ENCODE assay signal across 7 cellular contexts in the genomic region with DNA sequence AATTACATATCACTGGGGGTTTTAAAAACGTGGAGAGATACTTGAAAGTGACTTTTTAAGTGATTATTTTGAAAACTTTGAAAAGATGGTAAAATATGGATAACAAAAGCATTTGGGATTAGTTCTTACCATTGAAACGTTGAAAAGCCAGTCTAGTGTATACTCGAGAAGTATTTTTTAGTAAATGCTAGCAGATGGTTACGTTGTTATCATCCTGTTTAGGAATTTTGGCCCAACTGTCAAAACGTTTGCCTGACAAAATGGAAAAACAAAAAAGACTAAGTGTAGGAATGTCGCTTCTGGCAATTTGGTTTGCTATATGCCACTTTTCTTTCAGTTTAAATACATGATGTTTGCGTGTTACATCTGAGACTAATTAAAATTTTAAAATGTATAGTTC. TPM values are rescaled to one million over a fixed set of nuclear protein-coding genes. Genes with fewer than 3 reads are reported as not detected.
DNase-seq lines count a peak whose midpoint lies in the region; ATAC-seq and TF ChIP-seq lines count a peak whose summit lies in the region.

No MANE protein-coding gene starts in this region.

- H3K4me1 ChIP-seq in HCT116 (ENCODE audit: control insufficient read depth in 1 of 2, insufficient read depth in 2 of 2, low read length in 2 of 2) = peaks cover 7 to 13% of the 10 kb centered on the region in 2 experiments; a peak in 2 of 4 replicates

- H3K4me2 ChIP-seq in HCT116 (ENCODE audit: low read length) = peak overlapping the region; percentile 78

- DNase-seq in HCT116 (ENCODE audit: low read depth, low spot score) (no peak), EL (no peak), germinal center (ENCODE audit: low spot score) (no peak), COR-L47 (lab: John Stamatoyannopoulos, UW) (no peak)
- no peak for DNase-seq in activated CD4-positive, alpha-beta memory T cell treated with anti-CD3 and anti-CD28 coated beads for 36 hours
- no peak for DNase-seq in stimulated activated naive B cell treated with anti-CD40 and anti-IgM and Interleukin-4, amounts not matched to agents 10 μg/mL and 1 μg/mL and 100 μg/mL, for 72 hours

- peaks cover 2 to 36% of the 10 kb centered on the region in 2 experiments; a peak in 2 of 4 replicates for H3K36me3 ChIP-seq in HCT116 (ENCODE audit: control insufficient read depth in 1 of 2, insufficient read depth in 2 of 2, low read length in 2 of 2)

- BruUV-seq in HCT116 (replicated peaks; lab: Mats Ljungman, UMichigan) = no TSS peak

- peaks cover 62% of the 10 kb centered on the region for H3K36me3 Mint-ChIP-seq in activated CD4-positive, alpha-beta memory T cell treated with anti-CD3 and anti-CD28 coated beads for 36 hours
- peaks cover 49 to 68% of the 10 kb centered on the region in 2 donors for H3K36me3 Mint-ChIP-seq in stimulated activated naive B cell treated with anti-CD40 and anti-IgM and Interleukin-4, amounts not matched to agents 10 μg/mL and 1 μg/mL and 100 μg/mL, for 72 hours

- H3K9me3 Mint-ChIP-seq in activated CD4-positive, alpha-beta memory T cell treated with anti-CD3 and anti-CD28 coated beads for 36 hours = peaks cover 17% of the 10 kb centered on the region
- peaks cover 8 to 13% of the 10 kb centered on the region in 2 donors for H3K9me3 Mint-ChIP-seq in stimulated activated naive B cell treated with anti-CD40 and anti-IgM and Interleukin-4, amounts not matched to agents 10 μg/mL and 1 μg/mL and 100 μg/mL, for 72 hours

- peak overlapping the region; percentile 93 for H3K9ac ChIP-seq in HCT116 (ENCODE audit: low read length)

- CTCF ChIA-PET in HCT116 (lab: Charles Lee) = no interaction called here
- CTCF ChIA-PET in activated CD4-positive, alpha-beta memory T cell treated with anti-CD3 and anti-CD28 coated beads for 36 hours (lab: Charles Lee) = no interaction called here

- no peaks in the 10 kb centered on the region for H3K9me2 ChIP-seq in HCT116 (ENCODE audit: insufficient read depth)

- no peak overlapping the region for H3K27ac Mint-ChIP-seq in activated CD4-positive, alpha-beta memory T cell treated with anti-CD3 and anti-CD28 coated beads for 36 hours
- peak overlapping the region; percentile 99 for H3K27ac Mint-ChIP-seq in stimulated activated naive B cell treated with anti-CD40 and anti-IgM and Interleukin-4, amounts not matched to agents 10 μg/mL and 1 μg/mL and 100 μg/mL, for 72 hours

- H3K27me3 Mint-ChIP-seq in activated CD4-positive, alpha-beta memory T cell treated with anti-CD3 and anti-CD28 coated beads for 36 hours = no peaks in the 10 kb centered on the region
- H3K27me3 Mint-ChIP-seq in stimulated activated naive B cell treated with anti-CD40 and anti-IgM and Interleukin-4, amounts not matched to agents 10 μg/mL and 1 μg/mL and 100 μg/mL, for 72 hours = no peaks in the 10 kb centered on the region

- no peak for ATAC-seq in HCT116
- no peak for ATAC-seq in stimulated activated naive B cell treated with anti-CD40 and anti-IgM and Interleukin-4, amounts not matched to agents 10 μg/mL and 1 μg/mL and 100 μg/mL, for 72 hours (replicated peaks)

- H4K20me1 ChIP-seq in HCT116 (ENCODE audit: insufficient read depth) = no peaks in the 10 kb centered on the region

- intact Hi-C loops in HCT116 (cut with micrococcal nuclease) = no loop called here
- intact Hi-C loops in activated CD4-positive, alpha-beta memory T cell treated with anti-CD3 and anti-CD28 coated beads for 36 hours (cut with micrococcal nuclease) = loop anchor here (2.0 to 10.0 kb wide), 4 partner anchors 47 to 1489 kb away; a partner anchor contains a TSS

- no peak for TF ChIP-seq CTCF in HCT116 (IDR thresholded peaks at IDR 0.05 in 2 of 3, conservative IDR thresholded peaks at IDR 0.05 in 1 of 3; ENCODE audit: borderline replicate concordance in 1 of 3, insufficient read depth in 1 of 3, low read depth in 2 of 3, low read length in 2 of 3)

- RAD21 ChIA-PET in HCT116 (lab: Charles Lee; ENCODE audit: low non-redundant PET in 1 of 2, low total read pairs in 2 of 2, uncharacterized antibody in 2 of 2, unreplicated experiment in 2 of 2) = no interaction called here

- peaks cover 51% of the 10 kb centered on the region for H3K4me1 Mint-ChIP-seq in activated CD4-positive, alpha-beta memory T cell treated with anti-CD3 and anti-CD28 coated beads for 36 hours (ENCODE audit: low read depth)
- peaks cover 25 to 60% of the 10 kb centered on the region in 2 donors for H3K4me1 Mint-ChIP-seq in stimulated activated naive B cell treated with anti-CD40 and anti-IgM and Interleukin-4, amounts not matched to agents 10 μg/mL and 1 μg/mL and 100 μg/mL, for 72 hours

- TF ChIP-seq POLR2A in HCT116 (IDR thresholded peaks at IDR 0.05; ENCODE audit: borderline replicate concordance, extremely low read depth, insufficient read depth, insufficient read length) = no peak

- no peak for TF ChIP-seq RAD21 in HCT116 (IDR thresholded peaks at IDR 0.05; ENCODE audit: low read depth)

- H3K4me3 ChIP-seq in HCT116 (replicated peaks in 1 of 2; ENCODE audit: low read depth in 1 of 2, low read length in 2 of 2) (peak overlapping the region; percentile 91 to 95), iPS-11a (ENCODE audit: low read depth, low read length) (peak overlapping the region; percentile 87)

- H3K79me2 ChIP-seq in HCT116 (ENCODE audit: insufficient read depth, low read length) = peaks cover 65% of the 10 kb centered on the region

- no peak overlapping the region for H3K27ac ChIP-seq in HCT116 (ENCODE audit: low read depth, low read length)

- POLR2A ChIA-PET in HCT116 (lab: Charles Lee) = no interaction called here
- POLR2A ChIA-PET in activated CD4-positive, alpha-beta memory T cell treated with anti-CD3 and anti-CD28 coated beads for 36 hours (lab: Charles Lee) = no interaction called here

- no peaks in the 10 kb centered on the region for H3K27me3 ChIP-seq in HCT116 (ENCODE audit: insufficient read depth, low read length)

- H3K9me3 ChIP-seq in HCT116 (ENCODE audit: control insufficient read depth in 1 of 2, insufficient read depth in 1 of 2, low read depth in 1 of 2, low read length in 2 of 2) = peaks cover 5 to 10% of the 10 kb centered on the region in 2 experiments; a peak in 2 of 4 replicates

- peak overlapping the region; percentile 89 for H3K4me3 Mint-ChIP-seq in activated CD4-positive, alpha-beta memory T cell treated with anti-CD3 and anti-CD28 coated beads for 36 hours
- H3K4me3 Mint-ChIP-seq in stimulated activated naive B cell treated with anti-CD40 and anti-IgM and Interleukin-4, amounts not matched to agents 10 μg/mL and 1 μg/mL and 100 μg/mL, for 72 hours = peak overlapping the region; percentile 92 to 97

- no peak overlapping the region for H2AFZ ChIP-seq in HCT116 (ENCODE audit: low read depth, low read length, poor library complexity, severe bottlenecking)

TF ChIP-seq in HCT116, 20 proteins besides CTCF, POLR2A, EP300 and RAD21 (continues in another document):
- TF ChIP-seq, protein P1, sequence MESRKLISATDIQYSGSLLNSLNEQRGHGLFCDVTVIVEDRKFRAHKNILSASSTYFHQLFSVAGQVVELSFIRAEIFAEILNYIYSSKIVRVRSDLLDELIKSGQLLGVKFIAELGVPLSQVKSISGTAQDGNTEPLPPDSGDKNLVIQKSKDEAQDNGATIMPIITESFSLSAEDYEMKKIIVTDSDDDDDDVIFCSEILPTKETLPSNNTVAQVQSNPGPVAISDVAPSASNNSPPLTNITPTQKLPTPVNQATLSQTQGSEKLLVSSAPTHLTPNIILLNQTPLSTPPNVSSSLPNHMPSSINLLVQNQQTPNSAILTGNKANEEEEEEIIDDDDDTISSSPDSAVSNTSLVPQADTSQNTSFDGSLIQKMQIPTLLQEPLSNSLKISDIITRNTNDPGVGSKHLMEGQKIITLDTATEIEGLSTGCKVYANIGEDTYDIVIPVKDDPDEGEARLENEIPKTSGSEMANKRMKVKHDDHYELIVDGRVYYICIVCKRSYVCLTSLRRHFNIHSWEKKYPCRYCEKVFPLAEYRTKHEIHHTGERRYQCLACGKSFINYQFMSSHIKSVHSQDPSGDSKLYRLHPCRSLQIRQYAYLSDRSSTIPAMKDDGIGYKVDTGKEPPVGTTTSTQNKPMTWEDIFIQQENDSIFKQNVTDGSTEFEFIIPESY (IDR thresholded peaks at IDR 0.05; ENCODE audit: extremely low read depth, insufficient replicate concordance, low read length) = no peak
- TF ChIP-seq ELF1 (IDR thresholded peaks at IDR 0.05; ENCODE audit: borderline replicate concordance, low read depth) (no peak), SRF (IDR thresholded peaks at IDR 0.05; ENCODE audit: low read depth) (no peak), EZH2phosphoT487 (IDR thresholded peaks at IDR 0.05; ENCODE audit: borderline replicate concordance) (no peak), EGR1 (IDR thresholded peaks at IDR 0.05; ENCODE audit: low read depth) (no peak), POLR2AphosphoS5 (IDR thresholded peaks at IDR 0.05; ENCODE audit: low read depth, low read length) (no peak), JUND (IDR thresholded peaks at IDR 0.05) (no peak)
- TF ChIP-seq, protein P2, sequence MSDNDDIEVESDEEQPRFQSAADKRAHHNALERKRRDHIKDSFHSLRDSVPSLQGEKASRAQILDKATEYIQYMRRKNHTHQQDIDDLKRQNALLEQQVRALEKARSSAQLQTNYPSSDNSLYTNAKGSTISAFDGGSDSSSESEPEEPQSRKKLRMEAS (IDR thresholded peaks at IDR 0.05) = no peak

RNA-seq across cellular contexts. Expression of a gene that starts 1.2 kb away (rescaled TPM):
- total RNA-seq in HCT116 (2021; ENCODE audit: unreplicated experiment) = 64.3 TPM
- 24.9 and 29.9 TPM in 2 replicates for polyA plus RNA-seq in HCT116 (2012)
- total RNA-seq in activated CD4-positive, alpha-beta memory T cell treated with anti-CD3 and anti-CD28 coated beads for 36 hours = 10 to 100 TPM; 57.7 to 65.3 TPM
